Comparison of ENCODE assay signal across 11 cellular contexts in the genomic region with DNA sequence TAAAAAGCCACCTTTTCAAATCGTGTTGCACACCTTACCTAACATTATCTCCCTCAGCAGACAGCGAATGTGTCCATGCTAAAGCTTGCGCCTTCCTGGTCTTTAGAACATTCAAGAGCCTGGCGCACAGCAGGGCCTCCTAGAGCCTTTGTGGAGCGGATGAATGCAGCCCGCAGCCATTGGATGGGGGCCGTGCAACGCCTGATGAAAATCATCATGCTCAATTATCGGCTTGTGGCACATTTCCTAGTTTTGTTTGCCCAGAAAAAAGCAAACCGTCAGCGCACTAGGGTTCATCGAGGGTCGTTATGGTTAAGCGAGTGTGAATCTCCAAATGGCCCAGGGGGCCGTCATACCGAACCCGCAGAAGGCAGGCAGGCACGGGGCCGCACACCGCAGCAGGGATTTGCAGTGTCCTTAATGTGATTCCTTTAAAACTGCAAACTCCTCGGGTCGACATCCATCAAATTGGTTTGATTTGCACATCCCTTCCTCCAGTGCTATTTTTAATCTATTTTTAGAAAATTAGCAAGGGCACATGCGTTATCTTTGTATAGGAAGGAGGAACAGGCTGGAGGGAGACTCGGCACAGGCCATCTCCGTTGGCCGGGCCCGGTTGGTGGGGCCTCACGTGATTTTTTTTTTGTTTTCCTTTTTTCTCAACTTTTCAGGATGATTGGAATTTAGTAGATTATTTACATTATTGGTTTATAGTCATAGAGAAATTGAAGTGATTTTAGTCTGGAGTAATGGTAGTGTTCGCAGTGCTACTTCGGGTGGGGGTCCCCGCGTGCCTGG.
"Had no signal": no experiment of that assay in that cellular context is flagged by ENCODE, and none has a peak within 500 bp of the region (broad histone marks: within the 10 kb centered on the region; RNA-seq: fewer than 3 reads in every experiment).

No MANE protein-coding gene starts in this region.

- H3K9me3 Mint-ChIP-seq: natural killer cell; stimulated activated effector memory CD8-positive, alpha-beta T cell treated with anti-CD3 and anti-CD28 coated beads, Interleukin-12 subunit alpha, Interleukin-12 subunit beta, amount 100 ng/mL, for 72 hours had no signal

- H3K4me1 Mint-ChIP-seq: natural killer cell; stimulated activated effector memory CD8-positive, alpha-beta T cell treated with anti-CD3 and anti-CD28 coated beads, Interleukin-12 subunit alpha, Interleukin-12 subunit beta, amount 100 ng/mL, for 72 hours had no signal

- H3K4me3 Mint-ChIP-seq: natural killer cell; stimulated activated effector memory CD8-positive, alpha-beta T cell treated with anti-CD3 and anti-CD28 coated beads, Interleukin-12 subunit alpha, Interleukin-12 subunit beta, amount 100 ng/mL, for 72 hours had no signal

- H3K27ac Mint-ChIP-seq: natural killer cell; stimulated activated effector memory CD8-positive, alpha-beta T cell treated with anti-CD3 and anti-CD28 coated beads, Interleukin-12 subunit alpha, Interleukin-12 subunit beta, amount 100 ng/mL, for 72 hours had no signal

- DNase-seq: activated CD4-positive, CD25-positive, alpha-beta regulatory T cell treated with anti-CD3 and anti-CD28 coated beads, Interleukin-2, amount 50 U/mL, for 72 hours; activated naive CD4-positive, alpha-beta T cell; anterior cingulate cortex; cerebellar nuclear complex; effector CD8-positive, alpha-beta T cell; foreskin fibroblast; mesenchymal stem cell; natural killer cell; stimulated activated CD4-positive, alpha-beta T cell treated with anti-CD3 and anti-CD28 coated beads, Interleukin-12 subunit alpha, Interleukin-12 subunit beta, amount 100 ng/mL, for 4 hours; stimulated activated CD4-positive, alpha-beta T cell treated with anti-CD3 and anti-CD28 coated beads, Interleukin-2, amount 100 ng/mL, for 24 hours had no signal

- H3K36me3 Mint-ChIP-seq: natural killer cell; stimulated activated effector memory CD8-positive, alpha-beta T cell treated with anti-CD3 and anti-CD28 coated beads, Interleukin-12 subunit alpha, Interleukin-12 subunit beta, amount 100 ng/mL, for 72 hours had no signal

- ATAC-seq: natural killer cell; stimulated activated effector memory CD8-positive, alpha-beta T cell treated with anti-CD3 and anti-CD28 coated beads, Interleukin-12 subunit alpha, Interleukin-12 subunit beta, amount 100 ng/mL, for 72 hours had no signal
